Comparison of ENCODE assay signal across 16 cellular contexts in genomic region chr3:53883008-53883407, GRCh38. TPM values are rescaled to one million over a fixed set of nuclear protein-coding genes. Genes with fewer than 3 reads are reported as not detected.
DNase-seq lines count a peak whose midpoint lies in the region; ATAC-seq and TF ChIP-seq lines count a peak whose summit lies in the region.
"Had no signal": no experiment of that assay in that cellular context is flagged by ENCODE, and none has a peak within 500 bp of the region (broad histone marks: within the 10 kb centered on the region; RNA-seq: fewer than 3 reads in every experiment).

No MANE protein-coding gene starts in this region.

- no peak overlapping the region for H3K27ac Mint-ChIP-seq in activated CD4-positive, alpha-beta T cell treated with anti-CD3 and anti-CD28 coated beads, Interleukin-2, amount 10 ng/mL, durations not matched to agents 7 days and 5 days
- H3K27ac Mint-ChIP-seq in Caco-2 (ENCODE audit: unreplicated experiment) (no peak overlapping the region), neural crest cell (ENCODE audit: unreplicated experiment) (no peak overlapping the region)
- H3K27ac Mint-ChIP-seq in activated naive CD4-positive, alpha-beta T cell treated with anti-CD3 and anti-CD28 coated beads, Interleukin-2, amount 50 U/mL, for 72 hours, result peak overlapping the region; percentile 1 to 89

- intact Hi-C loops in Caco-2 (cut with micrococcal nuclease; ENCODE audit: unreplicated experiment), result no loop called here

- H3K9ac ChIP-seq in SK-N-SH, result no peak overlapping the region

- TF ChIP-seq RAD21 in SK-N-SH (IDR thresholded peaks at IDR 0.05; ENCODE audit: low read length), result no peak

- no peaks in the 10 kb centered on the region for H4K20me1 ChIP-seq in SK-N-SH (ENCODE audit: insufficient read depth)

- no peaks in the 10 kb centered on the region for H3K9me3 Mint-ChIP-seq in activated CD4-positive, alpha-beta T cell treated with anti-CD3 and anti-CD28 coated beads, Interleukin-2, amount 10 ng/mL, durations not matched to agents 7 days and 5 days
- H3K9me3 Mint-ChIP-seq in Caco-2 (ENCODE audit: unreplicated experiment), result no peaks in the 10 kb centered on the region
- H3K9me3 Mint-ChIP-seq in activated naive CD4-positive, alpha-beta T cell treated with anti-CD3 and anti-CD28 coated beads, Interleukin-2, amount 50 U/mL, for 72 hours, result peaks cover 0 to 4% of the 10 kb centered on the region in 2 donors
- H3K9me3 Mint-ChIP-seq in neural crest cell, result no peaks in the 10 kb centered on the region
- H3K9me3 Mint-ChIP-seq: CD14-positive monocyte had no signal

- H2AFZ ChIP-seq in SK-N-SH (ENCODE audit: low read depth), result no peak overlapping the region

- peaks cover 48% of the 10 kb centered on the region for H3K4me1 Mint-ChIP-seq in activated CD4-positive, alpha-beta T cell treated with anti-CD3 and anti-CD28 coated beads, Interleukin-2, amount 10 ng/mL, durations not matched to agents 7 days and 5 days
- H3K4me1 Mint-ChIP-seq in Caco-2 (ENCODE audit: low read depth, unreplicated experiment) (peaks cover 21% of the 10 kb centered on the region), neural crest cell (peaks cover 27% of the 10 kb centered on the region)

- no peaks in the 10 kb centered on the region for H3F3A ChIP-seq in SK-N-SH (replicated peaks; ENCODE audit: insufficient read depth)

- H3K27me3 Mint-ChIP-seq in activated CD4-positive, alpha-beta T cell treated with anti-CD3 and anti-CD28 coated beads, Interleukin-2, amount 10 ng/mL, durations not matched to agents 7 days and 5 days, result no peaks in the 10 kb centered on the region
- no peaks in the 10 kb centered on the region for H3K27me3 Mint-ChIP-seq in Caco-2 (ENCODE audit: insufficient read depth, unreplicated experiment)
- no peaks in the 10 kb centered on the region for H3K27me3 Mint-ChIP-seq in neural crest cell (ENCODE audit: low read depth)

- CTCF ChIA-PET in activated CD4-positive, alpha-beta T cell treated with anti-CD3 and anti-CD28 coated beads, Interleukin-2, amount 10 ng/mL, durations not matched to agents 7 days and 5 days (lab: Charles Lee), result no interaction called here
- CTCF ChIA-PET in Caco-2 (lab: Charles Lee), result no interaction called here
- CTCF ChIA-PET in SK-N-SH (lab: Yijun Ruan, JAX), result no interaction called here

- peaks cover 13% of the 10 kb centered on the region for H3K4me1 ChIP-seq in Caco-2
- H3K4me1 ChIP-seq in SK-N-SH (ENCODE audit: control insufficient read depth in 1 of 2, insufficient read depth in 2 of 2, low read depth in 1 of 2, low read length in 1 of 2), result peaks cover 4 to 12% of the 10 kb centered on the region in 2 experiments; a peak in 2 of 4 replicates

- no peaks in the 10 kb centered on the region for H3K9me2 ChIP-seq in SK-N-SH

- peak overlapping the region; percentile 88 for H3K4me3 Mint-ChIP-seq in activated CD4-positive, alpha-beta T cell treated with anti-CD3 and anti-CD28 coated beads, Interleukin-2, amount 10 ng/mL, durations not matched to agents 7 days and 5 days
- H3K4me3 Mint-ChIP-seq in Caco-2 (ENCODE audit: unreplicated experiment) (peak overlapping the region; percentile 93), neural crest cell (peak overlapping the region; percentile 94)

- no peak for TF ChIP-seq CTCF in Caco-2 (IDR thresholded peaks at IDR 0.05; ENCODE audit: insufficient read depth in 1 of 2, low read depth in 1 of 2, low read length in 1 of 2, severe bottlenecking in 1 of 2, unreplicated experiment in 1 of 2)
- TF ChIP-seq CTCF in neural crest cell (conservative IDR thresholded peaks at IDR 0.05), result no peak
- no peak for TF ChIP-seq CTCF in SK-N-SH (IDR thresholded peaks at IDR 0.05)

- POLR2A ChIA-PET in activated CD4-positive, alpha-beta T cell treated with anti-CD3 and anti-CD28 coated beads, Interleukin-2, amount 10 ng/mL, durations not matched to agents 7 days and 5 days (lab: Charles Lee), result interaction anchor here (1.0 kb wide), 1 partner anchor 9 kb away, joined by 3 read pairs; the partner anchor contains the start of gene SELENOK
- POLR2A ChIA-PET in Caco-2 (lab: Charles Lee) (no interaction called here), SK-N-SH (lab: Yijun Ruan, JAX) (no interaction called here)

- H3K36me3 ChIP-seq in Caco-2 (ENCODE audit: control insufficient read depth, insufficient read depth, low read length) (peaks cover 2% of the 10 kb centered on the region; the same call in 1 of the 2 replicates), SK-N-SH (replicated peaks in 1 of 2; ENCODE audit: control insufficient read depth in 1 of 2, insufficient read depth in 2 of 2, low read length in 1 of 2) (peaks cover 48 to 55% of the 10 kb centered on the region in 2 experiments)

- H3K36me3 Mint-ChIP-seq in activated CD4-positive, alpha-beta T cell treated with anti-CD3 and anti-CD28 coated beads, Interleukin-2, amount 10 ng/mL, durations not matched to agents 7 days and 5 days (ENCODE audit: low read depth), result peaks cover 52% of the 10 kb centered on the region
- H3K36me3 Mint-ChIP-seq in Caco-2 (ENCODE audit: insufficient read depth, unreplicated experiment) (peaks cover 38% of the 10 kb centered on the region), neural crest cell (ENCODE audit: low read depth) (peaks cover 5% of the 10 kb centered on the region)
- peaks cover 10 to 24% of the 10 kb centered on the region in 2 donors for H3K36me3 Mint-ChIP-seq in activated naive CD4-positive, alpha-beta T cell treated with anti-CD3 and anti-CD28 coated beads, Interleukin-2, amount 50 U/mL, for 72 hours

- H3K9me3 ChIP-seq in Caco-2 (no peaks in the 10 kb centered on the region), SK-N-SH (no peaks in the 10 kb centered on the region)
- H3K9me3 ChIP-seq: A549 had no signal

- no peak overlapping the region for H3K4me2 ChIP-seq in SK-N-SH

- no peak overlapping the region for H3K27ac ChIP-seq in SK-N-SH (ENCODE audit: low read depth in 2 of 2, low read length in 1 of 2)
- H3K27ac ChIP-seq: PC-9 had no signal

- ATAC-seq in activated naive CD4-positive, alpha-beta T cell treated with anti-CD3 and anti-CD28 coated beads, Interleukin-2, amount 50 U/mL, for 72 hours, result no peak
- ATAC-seq in HG02610 (IDR thresholded peaks at IDR 0.05; ENCODE audit: unreplicated experiment), result no peak

- H3K27me3 ChIP-seq in Caco-2 (replicated peaks; ENCODE audit: control insufficient read depth, insufficient read depth, low read length), result no peaks in the 10 kb centered on the region
- H3K27me3 ChIP-seq in SK-N-SH (ENCODE audit: insufficient read depth), result no peaks in the 10 kb centered on the region

- no TSS peak for BruUV-seq in Caco-2 (replicated peaks; lab: Mats Ljungman, UMichigan)

- H3K79me2 ChIP-seq in SK-N-SH (ENCODE audit: insufficient read depth), result peaks cover 32% of the 10 kb centered on the region

- no peak for DNase-seq in activated CD4-positive, alpha-beta T cell treated with anti-CD3 and anti-CD28 coated beads, Interleukin-2, amount 10 ng/mL, durations not matched to agents 7 days and 5 days
- DNase-seq in activated CD4-positive, alpha-beta T cell treated with anti-CD3 and anti-CD28 coated beads, Interleukin-2, amount 50 U/mL, for 48 hours, result no peak
- DNase-seq in Caco-2, result no peak
- DNase-seq in activated naive CD4-positive, alpha-beta T cell treated with anti-CD3 and anti-CD28 coated beads, Interleukin-2, amount 50 U/mL, for 72 hours (ENCODE audit: low spot score in 2 of 2), result no peak
- no peak for DNase-seq in neural crest cell (ENCODE audit: low read depth, low spot score)
- DNase-seq in NCI-H187 treated with DMSO at 0.1 percent for 48 hours (lab: John Stamatoyannopoulos, UW), result no peak
- DNase-seq in SK-N-SH, result no peak
- DNase-seq: foreskin fibroblast, left cardiac atrium, NCI-H2107, PC-9, posterior cingulate gyrus had no signal

- TF ChIP-seq EP300 in SK-N-SH (IDR thresholded peaks at IDR 0.05; ENCODE audit: borderline replicate concordance in 1 of 2, low read depth in 1 of 2, low read length in 1 of 2), result no peak

- no peak overlapping the region for H3K4me3 ChIP-seq in Caco-2 (ENCODE audit: low read depth, low read length)
- no peak overlapping the region for H3K4me3 ChIP-seq in SK-N-SH (ENCODE audit: low read depth in 2 of 2, low read length in 1 of 2)

- 92% methylated on average over 4 of the region's 4 CpGs for WGBS in SK-N-SH (ENCODE audit: low lambda C conversion rate)

RNA-seq across cellular contexts. Expression of gene ACTR8, which starts 1.1 kb away (rescaled TPM):
- 10 to 100 TPM; 35.2 to 39.9 TPM for total RNA-seq in activated CD4-positive, alpha-beta T cell treated with anti-CD3 and anti-CD28 coated beads, Interleukin-2, amount 10 ng/mL, durations not matched to agents 7 days and 5 days
- total RNA-seq in Caco-2 (2022) (34.4 and 35.2 TPM in 2 replicates), neural crest cell (49.9 and 52.6 TPM in 2 replicates)
- total RNA-seq in activated naive CD4-positive, alpha-beta T cell treated with anti-CD3 and anti-CD28 coated beads, Interleukin-2, amount 50 U/mL, for 72 hours, result 10 to 100 TPM; 21.8 to 33.8 TPM
- 17.7 and 23.6 TPM in 2 replicates for polyA plus RNA-seq in SK-N-SH (2012; rRNA removed)
- 17.5 and 18.5 TPM in 2 replicates for polyA plus RNA-seq in SK-N-SH (2012; cell fraction: cytosol; rRNA removed)
- 24.8 and 33.7 TPM in 2 replicates for polyA plus RNA-seq in SK-N-SH (2012; cell fraction: nucleus; rRNA removed)

RNA-seq across cellular contexts. Expression of gene SELENOK, which starts 8.7 kb away (rescaled TPM):
- total RNA-seq in activated CD4-positive, alpha-beta T cell treated with anti-CD3 and anti-CD28 coated beads, Interleukin-2, amount 10 ng/mL, durations not matched to agents 7 days and 5 days, result 10 to 100 TPM; 39.8 to 48.0 TPM
- total RNA-seq in Caco-2 (2022) (51.5 and 56.6 TPM in 2 replicates), neural crest cell (39.2 and 42.5 TPM in 2 replicates)
- total RNA-seq in activated naive CD4-positive, alpha-beta T cell treated with anti-CD3 and anti-CD28 coated beads, Interleukin-2, amount 50 U/mL, for 72 hours, result 10 to 100 TPM; 36.6 to 41.8 TPM
- 29.2 and 32.1 TPM in 2 replicates for polyA plus RNA-seq in SK-N-SH (2012; rRNA removed)
- polyA plus RNA-seq in SK-N-SH (2012; cell fraction: cytosol; rRNA removed), result 40.3 and 55.4 TPM in 2 replicates
- 10.2 and 16.8 TPM in 2 replicates for polyA plus RNA-seq in SK-N-SH (2012; cell fraction: nucleus; rRNA removed)

RNA-seq across cellular contexts. Expression of gene IL17RB, which starts 36.6 kb away (rescaled TPM):
- total RNA-seq in activated CD4-positive, alpha-beta T cell treated with anti-CD3 and anti-CD28 coated beads, Interleukin-2, amount 10 ng/mL, durations not matched to agents 7 days and 5 days, result 1 to 10 TPM; 2.9 to 3.7 TPM
- total RNA-seq in Caco-2 (2022) (27.5 and 30.0 TPM in 2 replicates), neural crest cell (2.4 and 3.1 TPM in 2 replicates)
- under 1 TPM; 0.12 to 0.18 TPM for total RNA-seq in activated naive CD4-positive, alpha-beta T cell treated with anti-CD3 and anti-CD28 coated beads, Interleukin-2, amount 50 U/mL, for 72 hours
- polyA plus RNA-seq in SK-N-SH (2012; rRNA removed), result 0.10 and 0.16 TPM in 2 replicates
- 0.03 TPM in 1 of 2 replicates, not detected in the other for polyA plus RNA-seq in SK-N-SH (2012; cell fraction: cytosol; rRNA removed)
- 0.44 and 0.50 TPM in 2 replicates for polyA plus RNA-seq in SK-N-SH (2012; cell fraction: nucleus; rRNA removed)
- total RNA-seq: PC-9, smooth muscle cell had no signal

RNA-seq across cellular contexts. Expression of gene CHDH, which starts 36.8 kb away (rescaled TPM):
- total RNA-seq in activated CD4-positive, alpha-beta T cell treated with anti-CD3 and anti-CD28 coated beads, Interleukin-2, amount 10 ng/mL, durations not matched to agents 7 days and 5 days, result under 1 TPM; 0.40 to 0.79 TPM
- 30.5 and 32.4 TPM in 2 replicates for total RNA-seq in Caco-2 (2022)
- under 1 TPM; 0.02 to 0.47 TPM for total RNA-seq in activated naive CD4-positive, alpha-beta T cell treated with anti-CD3 and anti-CD28 coated beads, Interleukin-2, amount 50 U/mL, for 72 hours
- total RNA-seq in neural crest cell, result 3.0 and 4.3 TPM in 2 replicates
- 0.05 and 0.33 TPM in 2 replicates for polyA plus RNA-seq in SK-N-SH (2012; rRNA removed)
- 0.04 and 0.16 TPM in 2 replicates for polyA plus RNA-seq in SK-N-SH (2012; cell fraction: cytosol; rRNA removed)
- polyA plus RNA-seq in SK-N-SH (2012; cell fraction: nucleus; rRNA removed), result 0.32 and 2.1 TPM in 2 replicates
- total RNA-seq: PC-9 had no signal
- polyA plus RNA-seq: CD14-positive monocyte had no signal

Comparison
In these comparisons a context has a peak if more than half of its experiments do, and no peak if none do; other contexts are left out.
1. H3K27ac Mint-ChIP-seq: peak in activated naive CD4-positive, alpha-beta T cell treated with anti-CD3 and anti-CD28 coated beads, Interleukin-2, amount 50 U/mL, for 72 hours (2 of 2); none in activated CD4-positive, alpha-beta T cell treated with anti-CD3 and anti-CD28 coated beads, Interleukin-2, amount 10 ng/mL, durations not matched to agents 7 days and 5 days (single experiment), Caco-2 (single experiment) and neural crest cell (single experiment).
2. Peak in every context shown above with its lines, with median percentiles within 50 percentile points of each other: H3K4me3 Mint-ChIP-seq.